8 cellular contexts compared by ENCODE assay signal in the genomic region with DNA sequence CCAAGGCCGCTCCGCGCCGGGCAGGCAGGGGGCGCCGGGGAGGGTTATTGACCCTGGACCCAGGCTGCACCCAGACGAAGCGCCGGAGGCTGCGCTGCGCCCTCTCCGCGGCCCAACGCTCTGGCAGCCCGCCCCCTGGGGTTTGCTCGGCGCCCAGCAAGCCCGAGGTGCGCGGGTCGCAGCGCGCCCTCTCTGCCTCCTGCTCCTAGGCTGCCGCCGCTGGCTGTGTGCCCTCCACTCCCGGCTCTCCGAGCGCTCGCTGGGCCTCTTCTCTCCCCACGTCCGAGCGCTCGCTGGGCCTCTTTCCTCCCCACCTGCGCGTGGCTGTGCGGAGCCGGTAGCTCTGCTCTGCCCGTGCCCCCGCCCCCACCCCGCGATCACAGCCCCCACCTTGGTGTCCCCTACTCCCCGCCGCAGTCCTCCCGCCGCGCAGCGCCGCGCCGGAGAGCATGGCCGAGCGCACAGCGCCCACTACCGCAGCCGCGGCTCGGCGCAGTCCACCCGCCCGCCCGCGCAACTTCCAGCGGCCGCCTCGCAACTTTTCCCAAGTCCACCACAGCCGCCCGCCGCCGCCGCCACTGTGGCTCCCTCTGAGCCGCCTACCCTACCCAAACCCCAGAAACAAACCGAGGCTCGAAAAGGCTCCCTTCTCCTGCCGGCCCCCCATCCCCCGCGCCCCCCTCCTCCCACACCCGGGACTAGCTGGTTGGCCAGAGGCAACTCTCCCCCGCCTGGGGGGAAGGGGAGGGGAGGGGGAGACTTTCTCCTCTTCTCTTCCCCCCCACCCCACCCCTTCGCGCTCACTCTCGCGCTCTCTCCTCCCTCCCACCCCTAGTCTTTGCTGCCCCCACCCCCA. TPM values are rescaled to one million over a fixed set of nuclear protein-coding genes. Genes with fewer than 3 reads are reported as not detected.
DNase-seq lines count a peak whose midpoint lies in the region; ATAC-seq and TF ChIP-seq lines count a peak whose summit lies in the region.

No MANE protein-coding gene starts in this region.

- intact Hi-C loops in Right ventricle myocardium inferior (cut with DNase I) = loop anchor here (1.0 to 10.0 kb wide), 9 partner anchors 40 to 798 kb away; no protein-coding TSS in a partner anchor

- H3K4me3 ChIP-seq in BLaER1 = peak overlapping the region; percentile 65

- H3K4me2 ChIP-seq in BLaER1 = peak overlapping the region; percentile 94

- peak; percentile 12 for DNase-seq in NCI-H2227 treated with DMSO at 0.1 percent for 48 hours (lab: John Stamatoyannopoulos, UW)
- peak; percentile 34 for DNase-seq in activated naive CD4-positive, alpha-beta T cell treated with Interleukin-2 at 50 U/mL for 16 hours
- DNase-seq in Right ventricle myocardium inferior (ENCODE audit: missing footprints) = peak; percentile 82
- no peak for DNase-seq in omental fat pad (ENCODE audit: low spot score)
- DNase-seq in kidney glomerular epithelial cell (lab: John Stamatoyannopoulos, UW) = no peak

- H3K4me1 ChIP-seq in BLaER1 = peaks cover 16% of the 10 kb centered on the region

- H3K27me3 ChIP-seq in BLaER1 = peaks cover 98% of the 10 kb centered on the region

- no peak for TF ChIP-seq CTCF in omental fat pad (IDR thresholded peaks at IDR 0.05)

- ATAC-seq in GM19023 (IDR thresholded peaks at IDR 0.05; ENCODE audit: unreplicated experiment) (peak; percentile 51), HG03175 (IDR thresholded peaks at IDR 0.05; ENCODE audit: unreplicated experiment) (peak; percentile 62), Right ventricle myocardium inferior (peak; percentile 82), omental fat pad (ENCODE audit: low FRiP score) (peak; percentile 70)

- no peak overlapping the region for H3K9ac ChIP-seq in BLaER1

- H3K36me3 ChIP-seq in BLaER1 = no peaks in the 10 kb centered on the region

- H3K27ac ChIP-seq in BLaER1 = no peak overlapping the region

- peaks cover 4% of the 10 kb centered on the region; the same call in 1 of the 2 replicates for H3K9me3 ChIP-seq in BLaER1

- peaks cover 94% of the 10 kb centered on the region for H4K20me1 ChIP-seq in BLaER1

RNA-seq across cellular contexts. Expression of a gene that starts 1.1 kb away (rescaled TPM):
- total RNA-seq in Right ventricle myocardium inferior = 20.0 TPM
- 10 to 100 TPM in 3 of 4 donors, 1 to 10 TPM in 1; 5.9 to 66.2 (median 18.9) TPM for total RNA-seq in omental fat pad

Comparison
In these comparisons a context has a peak if more than half of its experiments do, and no peak if none do; other contexts are left out.
1. DNase-seq: peak in NCI-H2227 treated with DMSO at 0.1 percent for 48 hours (single experiment), activated naive CD4-positive, alpha-beta T cell treated with Interleukin-2 at 50 U/mL for 16 hours (single experiment) and Right ventricle myocardium inferior (single experiment); none in omental fat pad (single experiment) and kidney glomerular epithelial cell (single experiment).
2. Peak in every context shown above with its lines, with median percentiles within 50 percentile points of each other: ATAC-seq.